9 cellular contexts compared by ENCODE assay signal in genomic region chr3:123066599-123066895, GRCh38. TPM values are rescaled to one million over a fixed set of nuclear protein-coding genes. Genes with fewer than 3 reads are reported as not detected.
DNase-seq lines count a peak whose midpoint lies in the region; ATAC-seq, FAIRE-seq and TF ChIP-seq lines count a peak whose summit lies in the region.
"Had no signal": no experiment of that assay in that cellular context is flagged by ENCODE, and none has a peak within 500 bp of the region (broad histone marks: within the 10 kb centered on the region; RNA-seq: fewer than 3 reads in every experiment).

No MANE protein-coding gene starts in this region.

- no peaks in the 10 kb centered on the region for H3K36me3 Mint-ChIP-seq in activated T-cell treated with anti-CD3 and anti-CD28 coated beads, Interleukin-2, amount 50 U/mL, for 4 hours (ENCODE audit: insufficient read depth)

- H3K79me2 ChIP-seq in K562 (ENCODE audit: control insufficient read depth, insufficient read depth, low read length): peaks cover 46% of the 10 kb centered on the region

- TF ChIP-seq EP300 in K562 (IDR thresholded peaks at IDR 0.05; ENCODE audit: low read length): no peak

- peak overlapping the region; percentile 83; the same call in 1 of the 2 replicates for H3K4me3 ChIP-seq in K562
- H3K4me3 ChIP-seq in lower lobe of right lung: peak overlapping the region; percentile 98
- peak overlapping the region; percentile 80 for H3K4me3 ChIP-seq in tibial artery

- peaks cover 22% of the 10 kb centered on the region for H4K20me1 ChIP-seq in K562 (replicated peaks; ENCODE audit: control insufficient read depth, insufficient read depth, low read length)

- WGBS in K562 (ENCODE audit: insufficient coverage, low coverage, missing lambda C conversion rate): 45% methylated on average over 6 of the region's 6 CpGs

- in situ Hi-C loops in K562 (cut with MboI): no loop called here

- TF ChIP-seq POLR2A in K562 (conservative IDR thresholded peaks at IDR 0.05): no peak

- H3K27me3 Mint-ChIP-seq in activated T-cell treated with anti-CD3 and anti-CD28 coated beads, Interleukin-2, amount 50 U/mL, for 4 hours (ENCODE audit: low read depth): no peaks in the 10 kb centered on the region

- TF ChIP-seq CTCF in K562 (IDR thresholded peaks at IDR 0.05 in 2 of 3, conservative IDR thresholded peaks at IDR 0.05 in 1 of 3; ENCODE audit: insufficient read depth in 2 of 3, low read depth in 1 of 3, low read length in 3 of 3): no peak
- TF ChIP-seq CTCF in lower lobe of right lung (IDR thresholded peaks at IDR 0.05): no peak
- no peak for TF ChIP-seq CTCF in tibial artery (IDR thresholded peaks at IDR 0.05)

- no peak for DNase-seq in activated T-cell treated with anti-CD3 and anti-CD28 coated beads, Interleukin-2, amount 50 U/mL, for 4 hours
- DNase-seq in activated T-cell treated with anti-CD3 and anti-CD28 coated beads, Interleukin-2, amount 50 U/mL, for 48 hours: no peak
- no peak for DNase-seq in K562 (ENCODE audit: extremely low read depth in 1 of 4, low spot score in 3 of 4)
- DNase-seq in lower lobe of right lung: no peak
- no peak for DNase-seq in tibial artery
- DNase-seq in anterior cingulate cortex (lab: John Stamatoyannopoulos, UW): no peak
- no peak for DNase-seq in effector CD4-positive, alpha-beta T cell

- intact Hi-C loops in K562 (cut with micrococcal nuclease) (no loop called here), lower lobe of right lung (cut with DNase I) (no loop called here), tibial artery (cut with DNase I; ENCODE audit: low total_unique reads) (no loop called here)

- H3K4me3 Mint-ChIP-seq in activated T-cell treated with anti-CD3 and anti-CD28 coated beads, Interleukin-2, amount 50 U/mL, for 4 hours: peak overlapping the region; percentile 90

- H3K9me1 ChIP-seq in K562 (ENCODE audit: control insufficient read depth, insufficient read depth, low read length): peaks cover 5% of the 10 kb centered on the region

- H3K4me1 Mint-ChIP-seq in activated T-cell treated with anti-CD3 and anti-CD28 coated beads, Interleukin-2, amount 50 U/mL, for 4 hours (ENCODE audit: low read depth): peaks cover 31% of the 10 kb centered on the region

- no peak for TF ChIP-seq RAD21 in K562 (CRISPR knock-in tag; conservative IDR thresholded peaks at IDR 0.05 in 1 of 2, IDR thresholded peaks at IDR 0.05 in 1 of 2)

- no peak for ATAC-seq in activated T-cell treated with anti-CD3 and anti-CD28 coated beads, Interleukin-2, amount 50 U/mL, for 4 hours
- ATAC-seq in K562 (peak; percentile 3; the same call in 2 of the 3 replicates), lower lobe of right lung (no peak), GM21576 (IDR thresholded peaks at IDR 0.05; ENCODE audit: unreplicated experiment) (no peak)

- peak overlapping the region; percentile 79 for H2AFZ ChIP-seq in K562 (ENCODE audit: low read depth, low read length)

- H3K9me3 ChIP-seq in K562 (replicated peaks; ENCODE audit: control insufficient read depth, insufficient read depth, low read depth, low read length) (no peaks in the 10 kb centered on the region), lower lobe of right lung (no peaks in the 10 kb centered on the region), tibial artery (no peaks in the 10 kb centered on the region)

- POLR2A ChIA-PET in K562 (lab: Yijun Ruan, JAX): interaction anchor here (2.2 to 2.4 kb wide), 2 partner anchors 9 to 10 kb away, joined by 11 to 20 read pairs; no protein-coding TSS in a partner anchor

- no peaks in the 10 kb centered on the region for H3K9me3 Mint-ChIP-seq in activated T-cell treated with anti-CD3 and anti-CD28 coated beads, Interleukin-2, amount 50 U/mL, for 4 hours

- H3K36me3 ChIP-seq in K562 (ENCODE audit: control insufficient read depth, insufficient read depth, low read length) (peaks cover 6% of the 10 kb centered on the region; the same call in 1 of the 3 replicates), lower lobe of right lung (no peaks in the 10 kb centered on the region), tibial artery (no peaks in the 10 kb centered on the region)

- peaks cover 21 to 31% of the 10 kb centered on the region in 2 experiments for H3K4me1 ChIP-seq in K562 (replicated peaks in 1 of 2; ENCODE audit: control insufficient read depth in 2 of 2, insufficient read depth in 2 of 2, low read length in 2 of 2)
- H3K4me1 ChIP-seq in lower lobe of right lung: peaks cover 40% of the 10 kb centered on the region
- peaks cover 0 to 38% (median 20%) of the 10 kb centered on the region in 4 donors for H3K4me1 ChIP-seq in tibial artery

- CTCF ChIA-PET in K562 (lab: Yijun Ruan, JAX; ENCODE audit: low intra/inter-chr PET ratio): no interaction called here

- H3K9ac ChIP-seq in K562 (ENCODE audit: insufficient read depth in 1 of 2, low read depth in 2 of 2, low read length in 2 of 2): peak overlapping the region; percentile 82 to 98

- FAIRE-seq in K562 (lab: Jason Lieb, UNC): no peak

- H3K27ac ChIP-seq in K562 (ENCODE audit: extremely low read depth, low read depth, low read length): peak overlapping the region; percentile 72; the same call in 2 of the 3 replicates
- peak overlapping the region; percentile 88 for H3K27ac ChIP-seq in lower lobe of right lung
- peak overlapping the region; percentile 71 to 82 for H3K27ac ChIP-seq in tibial artery

- BruUV-seq in K562 (replicated peaks; lab: Mats Ljungman, UMichigan): no TSS peak

- peak overlapping the region; percentile 92 for H3K4me2 ChIP-seq in K562 (ENCODE audit: insufficient read depth, low read length)

- H3K27me3 ChIP-seq in K562 (ENCODE audit: control insufficient read depth in 2 of 2, insufficient read depth in 2 of 2, low read length in 2 of 2) (no peaks in the 10 kb centered on the region), lower lobe of right lung (ENCODE audit: low read depth) (no peaks in the 10 kb centered on the region), tibial artery (no peaks in the 10 kb centered on the region)

TF ChIP-seq in K562, 482 proteins besides CTCF, POLR2A, EP300 and RAD21 (continues in another document):
- TF ChIP-seq POLR2H (tag; IDR thresholded peaks at IDR 0.05; ENCODE audit: low read depth) (0 out of 2 replicates have a peak, but pooled peaks have one; percentile 19), NR2C1 (IDR thresholded peaks at IDR 0.05) (peak; percentile 33; the same call in 1 of the 2 replicates), NR2C1 (tag; IDR thresholded peaks at IDR 0.05) (peak; percentile 66; the same call in 1 of the 2 replicates)
- TF ChIP-seq, protein P1, sequence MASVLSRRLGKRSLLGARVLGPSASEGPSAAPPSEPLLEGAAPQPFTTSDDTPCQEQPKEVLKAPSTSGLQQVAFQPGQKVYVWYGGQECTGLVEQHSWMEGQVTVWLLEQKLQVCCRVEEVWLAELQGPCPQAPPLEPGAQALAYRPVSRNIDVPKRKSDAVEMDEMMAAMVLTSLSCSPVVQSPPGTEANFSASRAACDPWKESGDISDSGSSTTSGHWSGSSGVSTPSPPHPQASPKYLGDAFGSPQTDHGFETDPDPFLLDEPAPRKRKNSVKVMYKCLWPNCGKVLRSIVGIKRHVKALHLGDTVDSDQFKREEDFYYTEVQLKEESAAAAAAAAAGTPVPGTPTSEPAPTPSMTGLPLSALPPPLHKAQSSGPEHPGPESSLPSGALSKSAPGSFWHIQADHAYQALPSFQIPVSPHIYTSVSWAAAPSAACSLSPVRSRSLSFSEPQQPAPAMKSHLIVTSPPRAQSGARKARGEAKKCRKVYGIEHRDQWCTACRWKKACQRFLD (CRISPR knock-in tag; IDR thresholded peaks at IDR 0.05): 0 out of 2 replicates have a peak, but pooled peaks have one; percentile 25

RNA-seq across cellular contexts. Expression of gene PDIA5, which starts 0.3 kb away (rescaled TPM):
- total RNA-seq in activated T-cell treated with anti-CD3 and anti-CD28 coated beads, Interleukin-2, amount 50 U/mL, for 4 hours: 10 to 100 TPM; 29.6 to 35.3 (median 33.1) TPM
- total RNA-seq in K562 (2011; cell fraction: chromatin; rRNA removed; ENCODE audit: low replicate concordance): 90.0 and 97.0 TPM in 2 replicates
- 67.5 and 68.0 TPM in 2 replicates for total RNA-seq in K562 (2011; cell fraction: nucleolus; rRNA removed)
- 61.6 and 64.2 TPM in 2 replicates for total RNA-seq in K562 (2011; cell fraction: nucleoplasm; rRNA removed)
- total RNA-seq in K562 (2014; rRNA removed) (19.6 and 20.9 TPM in 2 replicates), K562 (2014; rRNA removed; fragmentation: Illumina TruSeq; extraction: Trizol) (18.2 and 21.4 TPM in 2 replicates), K562 (2015; rRNA removed; fragmentation: Illumina TruSeq; extraction: Trizol) (16.1 and 18.0 TPM in 2 replicates), K562 (2021) (23.9 and 27.5 TPM in 2 replicates), lower lobe of right lung (29.3 TPM)
- polyA plus RNA-seq in K562 (2011; rRNA removed) (29.2 and 31.8 TPM in 2 replicates), K562 (2014; fragmentation: Illumina TruSeq; extraction: Trizol) (24.9 and 25.9 TPM in 2 replicates), K562 (2014; fragmentation: Nextera tagmentation; extraction: Ambion mirVana) (1 to 10 TPM; 3.4 to 4.7 TPM), K562 (2014; rRNA removed) (25.7 and 30.0 TPM in 2 replicates)
- 22.6 and 29.7 TPM in 2 replicates for polyA plus RNA-seq in K562 (2011; cell fraction: cytosol; rRNA removed)
- 29.8 and 32.1 TPM in 2 replicates for polyA plus RNA-seq in K562 (2011; cell fraction: nucleus; rRNA removed)
- 20.2 and 26.6 TPM in 2 replicates for polyA plus RNA-seq in K562 (2012)
- polyA minus RNA-seq in K562 (2011; rRNA and poly(A)+ RNA removed): 33.5 and 35.7 TPM in 2 replicates
- 14.5 and 20.6 TPM in 2 replicates for polyA minus RNA-seq in K562 (2011; cell fraction: cytosol; rRNA and poly(A)+ RNA removed)
- 11.2 and 26.9 TPM in 2 replicates for polyA minus RNA-seq in K562 (2011; cell fraction: nucleus; rRNA and poly(A)+ RNA removed)

RNA-seq across cellular contexts. Expression of gene SEMA5B, which starts 39.0 kb away (rescaled TPM):
- not detected for total RNA-seq in activated T-cell treated with anti-CD3 and anti-CD28 coated beads, Interleukin-2, amount 50 U/mL, for 4 hours
- total RNA-seq in K562 (2011; cell fraction: chromatin; rRNA removed; ENCODE audit: low replicate concordance): not detected in 2 replicates
- total RNA-seq in K562 (2011; cell fraction: nucleolus; rRNA removed): not detected in 2 replicates
- total RNA-seq in K562 (2011; cell fraction: nucleoplasm; rRNA removed): not detected in 2 replicates
- not detected in 2 replicates for total RNA-seq in K562 (2014; rRNA removed)
- not detected in 2 replicates for total RNA-seq in K562 (2014; rRNA removed; fragmentation: Illumina TruSeq; extraction: Trizol)
- total RNA-seq in K562 (2015; rRNA removed; fragmentation: Illumina TruSeq; extraction: Trizol): not detected in 2 replicates
- total RNA-seq in K562 (2021): not detected in 2 replicates
- polyA plus RNA-seq in K562 (2011; rRNA removed): not detected in 2 replicates
- not detected in 2 replicates for polyA plus RNA-seq in K562 (2011; cell fraction: cytosol; rRNA removed)
- not detected in 2 replicates for polyA plus RNA-seq in K562 (2011; cell fraction: nucleus; rRNA removed)
- polyA plus RNA-seq in K562 (2012): 0.03 TPM in 1 of 2 replicates, not detected in the other
- not detected in 2 replicates for polyA plus RNA-seq in K562 (2014; fragmentation: Illumina TruSeq; extraction: Trizol)
- not detected for polyA plus RNA-seq in K562 (2014; fragmentation: Nextera tagmentation; extraction: Ambion mirVana)
- not detected in 2 replicates for polyA plus RNA-seq in K562 (2014; rRNA removed)
- not detected in 2 replicates for polyA minus RNA-seq in K562 (2011; rRNA and poly(A)+ RNA removed)
- not detected in 2 replicates for polyA minus RNA-seq in K562 (2011; cell fraction: cytosol; rRNA and poly(A)+ RNA removed)
- not detected in 2 replicates for polyA minus RNA-seq in K562 (2011; cell fraction: nucleus; rRNA and poly(A)+ RNA removed)
- 0.71 TPM for total RNA-seq in lower lobe of right lung
- total RNA-seq: T-helper 2 cell treated with Interferon-gamma antibody and Interleukin-4, amounts not matched to agents 100 ng/mL and 5 ng/mL, for 36 hours had no signal
